ENCODE assay signal across 26 cellular contexts in the genomic region with DNA sequence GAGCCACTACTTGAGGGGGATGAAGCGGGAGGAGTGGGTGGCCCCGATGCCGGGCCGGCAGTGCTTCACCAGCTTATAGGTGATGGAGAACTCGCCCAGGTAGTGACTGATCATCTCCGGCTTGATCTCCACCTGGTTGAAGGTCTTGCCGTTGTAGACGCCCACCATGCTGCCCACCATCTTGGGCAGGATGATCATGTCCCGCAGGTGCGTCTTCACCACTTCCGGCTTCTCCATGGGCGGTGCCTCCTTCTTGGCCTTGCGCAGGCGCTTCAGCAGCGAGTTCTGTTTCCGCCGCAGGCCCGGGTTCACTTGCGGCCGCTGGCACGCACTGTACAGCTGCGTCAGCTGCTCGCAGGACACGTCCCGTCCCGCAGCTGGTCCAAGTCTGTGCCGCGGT. TPM values are rescaled to one million over a fixed set of nuclear protein-coding genes. Genes with fewer than 3 reads are reported as not detected.
DNase-seq lines count a peak whose midpoint lies in the region; ATAC-seq, FAIRE-seq and TF ChIP-seq lines count a peak whose summit lies in the region.
"Had no signal": no experiment of that assay in that cellular context is flagged by ENCODE, and none has a peak within 500 bp of the region (broad histone marks: within the 10 kb centered on the region; RNA-seq: fewer than 3 reads in every experiment).

No MANE protein-coding gene starts in this region.

- no peak overlapping the region for H4K91ac ChIP-seq in trophoblast cell (ENCODE audit: low read depth, low read length)

- H2BK120ac ChIP-seq in trophoblast cell (ENCODE audit: insufficient read depth, low read length, poor library complexity): no peak overlapping the region

- H3K79me1 ChIP-seq in trophoblast cell (ENCODE audit: low read length): peaks cover 7% of the 10 kb centered on the region

- H3K18ac ChIP-seq in trophoblast cell (ENCODE audit: low read length): no peak overlapping the region

- TF ChIP-seq CTCF in D721Med (IDR thresholded peaks at IDR 0.05; ENCODE audit: insufficient read depth, missing control alignments) (no peak), type B pancreatic cell (conservative IDR thresholded peaks at IDR 0.05) (no peak)

- no peak overlapping the region for H3K4me2 ChIP-seq in trophoblast cell (ENCODE audit: low read length)
- H3K4me2 ChIP-seq: A549 had no signal

- H3K36me3 Mint-ChIP-seq in central memory CD8-positive, alpha-beta T cell (ENCODE audit: insufficient read depth): peaks cover 25% of the 10 kb centered on the region
- H3K36me3 Mint-ChIP-seq in type B pancreatic cell: peaks cover 24% of the 10 kb centered on the region

- no peak overlapping the region for H3K14ac ChIP-seq in trophoblast cell (ENCODE audit: low read length)

- H2AFZ ChIP-seq in trophoblast cell (ENCODE audit: insufficient read depth, low read length, poor library complexity): no peak overlapping the region

- H3K27me3 ChIP-seq in trophoblast cell (ENCODE audit: insufficient read depth, low read length): no peaks in the 10 kb centered on the region
- H3K27me3 ChIP-seq: BE2C; BLaER1 treated with 17β-estradiol and CSF1 and Interleukin-3, amounts not matched to agents 10 nM and 100 nM had no signal

- H3K36me3 ChIP-seq in trophoblast cell (ENCODE audit: control insufficient read depth in 1 of 2, insufficient read depth in 2 of 2, low read length in 2 of 2): peaks cover 4 to 14% of the 10 kb centered on the region in 2 experiments
- H3K36me3 ChIP-seq: BE2C had no signal

- peaks cover 2 to 4% of the 10 kb centered on the region in 2 experiments for H3K4me1 ChIP-seq in trophoblast cell (ENCODE audit: control insufficient read depth in 1 of 2, insufficient read depth in 2 of 2, low read length in 2 of 2)
- H3K4me1 ChIP-seq: BE2C had no signal

- H3K27ac Mint-ChIP-seq in central memory CD8-positive, alpha-beta T cell (ENCODE audit: low read depth): peak overlapping the region; percentile 59
- H3K27ac Mint-ChIP-seq in type B pancreatic cell: peak overlapping the region; percentile 85

- no peak overlapping the region for H2BK12ac ChIP-seq in trophoblast cell (ENCODE audit: low read length)

- H3K27ac ChIP-seq in trophoblast cell (ENCODE audit: low read depth, low read length): no peak overlapping the region
- H3K27ac ChIP-seq: A549 had no signal

- ATAC-seq in central memory CD8-positive, alpha-beta T cell (replicated peaks; ENCODE audit: extremely low read depth, poor library complexity, severe bottlenecking): no peak
- ATAC-seq in GM18867 (IDR thresholded peaks at IDR 0.05; ENCODE audit: unreplicated experiment): no peak
- ATAC-seq: A549 had no signal

- H3K79me2 ChIP-seq in trophoblast cell (ENCODE audit: control insufficient read depth, insufficient read depth, low read length, poor library complexity): peaks cover 12% of the 10 kb centered on the region

- peak; percentile 52 for DNase-seq in D721Med (ENCODE audit: insufficient read length, low spot score)
- no peak for DNase-seq in central memory CD8-positive, alpha-beta T cell (ENCODE audit: low spot score in 2 of 2)
- peak; percentile 77 to 81 for DNase-seq in trophoblast cell
- DNase-seq in type B pancreatic cell (ENCODE audit: extremely low spot score, unreplicated experiment): no peak
- DNase-seq in NCI-H526 (lab: John Stamatoyannopoulos, UW): no peak
- DNase-seq in DMS79 (lab: John Stamatoyannopoulos, UW): no peak
- DNase-seq: 8988T; ACHN; AML-193; BE2C; CD4-positive, alpha-beta T cell; CD8-positive, alpha-beta memory T cell; DMS79 treated with DMSO at 0.1 percent for 48 hours; GF-D8; GOT3; HFFc6 had no signal

- no peak overlapping the region for H4K8ac ChIP-seq in trophoblast cell (ENCODE audit: low read depth, low read length)

- no peak overlapping the region for H2BK5ac ChIP-seq in trophoblast cell (ENCODE audit: low read depth, low read length, poor library complexity)

- H3K4me3 ChIP-seq in trophoblast cell (ENCODE audit: low read depth, low read length): no peak overlapping the region
- H3K4me3 ChIP-seq: A549, HAP-1 had no signal

- H3K4me3 Mint-ChIP-seq in central memory CD8-positive, alpha-beta T cell: no peak overlapping the region
- H3K4me3 Mint-ChIP-seq in type B pancreatic cell: peak overlapping the region; percentile 50

- H4K12ac ChIP-seq in trophoblast cell (ENCODE audit: low read depth, low read length): no peak overlapping the region

- WGBS in trophoblast cell (ENCODE audit: extremely low coverage, insufficient coverage, insufficient read length): no CpG with 5 or more reads among the region's 28 CpGs

- no peak overlapping the region for H2AK5ac ChIP-seq in trophoblast cell (ENCODE audit: low read length)

- H3K9me3 ChIP-seq in trophoblast cell (ENCODE audit: insufficient read depth, low read depth, low read length): no peaks in the 10 kb centered on the region
- H3K9me3 ChIP-seq: A549; BE2C; BLaER1 treated with 17β-estradiol and CSF1 and Interleukin-3, amounts not matched to agents 10 nM and 100 nM; HAP-1 had no signal

- peak overlapping the region; percentile 10 for H3K4ac ChIP-seq in trophoblast cell (ENCODE audit: low read depth, low read length)

- H3K4me1 Mint-ChIP-seq in central memory CD8-positive, alpha-beta T cell: peaks cover 34% of the 10 kb centered on the region
- peaks cover 3% of the 10 kb centered on the region for H3K4me1 Mint-ChIP-seq in type B pancreatic cell (ENCODE audit: unreplicated experiment)

- no peak overlapping the region for H3K23ac ChIP-seq in trophoblast cell (ENCODE audit: low read length)

- H3K9me3 Mint-ChIP-seq in central memory CD8-positive, alpha-beta T cell: no peaks in the 10 kb centered on the region
- H3K9me3 Mint-ChIP-seq in type B pancreatic cell: no peaks in the 10 kb centered on the region
- H3K9me3 Mint-ChIP-seq: CD4-positive, alpha-beta T cell; CD8-positive, alpha-beta memory T cell; HFFc6 had no signal

- FAIRE-seq in D721Med (lab: Jason Lieb, UNC): no peak
- FAIRE-seq: A549, GM12891, GM18507, H54 had no signal

- H3K27me3 Mint-ChIP-seq in central memory CD8-positive, alpha-beta T cell: no peaks in the 10 kb centered on the region
- no peaks in the 10 kb centered on the region for H3K27me3 Mint-ChIP-seq in type B pancreatic cell
- H3K27me3 Mint-ChIP-seq: CD4-positive, alpha-beta T cell had no signal

- peak overlapping the region; percentile 15 for H3K9ac ChIP-seq in trophoblast cell (ENCODE audit: low read length)

RNA-seq across cellular contexts. Expression of gene TIGAR, which starts 3.4 kb away (rescaled TPM):
- 22.8 and 24.9 TPM in 2 replicates for polyA plus RNA-seq in trophoblast cell (2013)
- total RNA-seq in type B pancreatic cell (ENCODE audit: low replicate concordance): 17.2 and 51.5 TPM in 2 replicates

RNA-seq across cellular contexts. Expression of gene CCND2, which starts 50.8 kb away (rescaled TPM):
- 133 TPM in 2 replicates for polyA plus RNA-seq in trophoblast cell (2013)
- 261 and 278 TPM in 2 replicates for total RNA-seq in type B pancreatic cell (ENCODE audit: low replicate concordance)

RNA-seq across cellular contexts. Expression of gene FGF23, which starts 55.1 kb away (rescaled TPM):
- polyA plus RNA-seq in trophoblast cell (2013): 0.03 TPM in 1 of 2 replicates, not detected in the other
- total RNA-seq in type B pancreatic cell (ENCODE audit: low replicate concordance): 0.10 TPM in 1 of 2 replicates, not detected in the other
- total RNA-seq: CD4-positive, alpha-beta T cell; CD8-positive, alpha-beta memory T cell; Daoy; G401; HFFc6 had no signal
- polyA plus RNA-seq: A549; CD14-positive monocyte; CD8-positive, alpha-beta memory T cell had no signal

Comparison
In these comparisons a context has a peak if more than half of its experiments do, and no peak if none do; other contexts are left out.
1. DNase-seq: peak in D721Med (single experiment) and trophoblast cell (2 of 2); none in central memory CD8-positive, alpha-beta T cell (0 of 2), type B pancreatic cell (single experiment), NCI-H526 (0 of 2) and DMS79 (single experiment).